1 cellular context compared by ENCODE assay signal in genomic region chr22:23138584-23139469, GRCh38.
TF ChIP-seq lines count a peak whose summit lies in the region.

No MANE protein-coding gene starts in this region.

TF ChIP-seq in HepG2, 621 proteins besides CTCF, POLR2A, EP300 and RAD21:
- TF ChIP-seq GTF3A (CRISPR knock-in tag; conservative IDR thresholded peaks at IDR 0.05) (no peak), ZNF367 (CRISPR knock-in tag; IDR thresholded peaks at IDR 0.05; ENCODE audit: borderline replicate concordance) (no peak), MLX (CRISPR knock-in tag; IDR thresholded peaks at IDR 0.05) (no peak), ELK4 (CRISPR knock-in tag; IDR thresholded peaks at IDR 0.05; ENCODE audit: borderline replicate concordance) (no peak), FOXJ3 (CRISPR knock-in tag; IDR thresholded peaks at IDR 0.05; ENCODE audit: borderline replicate concordance) (no peak), ZNF558 (CRISPR knock-in tag; IDR thresholded peaks at IDR 0.05; ENCODE audit: borderline replicate concordance) (no peak), ZEB1 (IDR thresholded peaks at IDR 0.05; ENCODE audit: insufficient replicate concordance, low read depth) (no peak), ZNF414 (CRISPR knock-in tag; IDR thresholded peaks at IDR 0.05) (no peak), REXO4 (CRISPR knock-in tag; IDR thresholded peaks at IDR 0.05; ENCODE audit: borderline replicate concordance) (no peak), ZNF580 (CRISPR knock-in tag; IDR thresholded peaks at IDR 0.05; ENCODE audit: borderline replicate concordance, low read depth) (no peak), CEBPZ (IDR thresholded peaks at IDR 0.05; ENCODE audit: low read length) (no peak), CREM (IDR thresholded peaks at IDR 0.05) (no peak), CREM (CRISPR knock-in tag; IDR thresholded peaks at IDR 0.05) (no peak), MAX (IDR thresholded peaks at IDR 0.05) (no peak), TBX3 (IDR thresholded peaks at IDR 0.05; ENCODE audit: borderline replicate concordance) (no peak), SAFB2 (CRISPR knock-in tag; IDR thresholded peaks at IDR 0.05; ENCODE audit: borderline replicate concordance, low read depth) (no peak), ZNF550 (CRISPR knock-in tag; IDR thresholded peaks at IDR 0.05; ENCODE audit: borderline replicate concordance) (no peak)
